Comparison of ENCODE assay signal across 20 cellular contexts in genomic region chr15:60020736-60021135, GRCh38. TPM values are rescaled to one million over a fixed set of nuclear protein-coding genes. Genes with fewer than 3 reads are reported as not detected.
"Had no signal": no experiment of that assay in that cellular context is flagged by ENCODE, and none has a peak within 500 bp of the region (broad histone marks: within the 10 kb centered on the region; RNA-seq: fewer than 3 reads in every experiment).

No MANE protein-coding gene starts in this region.

- H3K4me1 ChIP-seq: lower lobe of right lung, parathyroid adenoma, thyroid gland, vagina had no signal

- H3K36me3 ChIP-seq: lower lobe of right lung, thyroid gland, vagina had no signal

- H2AFZ ChIP-seq: parathyroid adenoma had no signal

- ATAC-seq: activated CD4-positive, CD25-positive, alpha-beta regulatory T cell treated with anti-CD3 and anti-CD28 coated beads, Interleukin-2, amount 50 U/mL, for 24 hours; left colon; lower lobe of right lung; stimulated activated memory B cell treated with anti-CD40 and anti-IgM and Interleukin-4, amounts not matched to agents 10 μg/mL and 1 μg/mL and 100 μg/mL, for 72 hours; T-cell had no signal

- H3K27ac ChIP-seq: coronary artery, lower lobe of right lung, parathyroid adenoma, thyroid gland, vagina had no signal

- H3K9me3 ChIP-seq: lower lobe of right lung, thyroid gland, vagina had no signal

- H3K79me2 ChIP-seq: parathyroid adenoma had no signal

- DNase-seq: activated effector memory CD4-positive, alpha-beta T cell treated with Interleukin-2 at 50 U/mL for 16 hours; activated naive CD8-positive, alpha-beta T cell treated with anti-CD3 and anti-CD28 coated beads, Interleukin-2, amount 10 ng/mL, durations not matched to agents 7 days and 5 days; activated T-cell treated with anti-CD3 and anti-CD28 coated beads, Interleukin-2, amount 50 U/mL, for 1 hour; effector CD8-positive, alpha-beta T cell; head of caudate nucleus; immature natural killer cell; left colon; lower lobe of right lung; naive B cell; stimulated activated CD4-positive, alpha-beta T cell treated with anti-CD3 and anti-CD28 coated beads, Interleukin-2, amount 100 ng/mL, for 48 hours; T-cell; T-helper 9 cell; thyroid gland had no signal

- H3K27me3 ChIP-seq: thyroid gland, vagina had no signal

- H3K4me3 ChIP-seq: coronary artery, lower lobe of right lung, thyroid gland, vagina had no signal

RNA-seq across cellular contexts. Expression of gene FOXB1, which starts 16.6 kb away (rescaled TPM):
- total RNA-seq: frontal cortex, left colon, lower lobe of right lung, renal cortical epithelial cell, thyroid gland, vagina had no signal
